8 cellular contexts compared by ENCODE assay signal in the genomic region with DNA sequence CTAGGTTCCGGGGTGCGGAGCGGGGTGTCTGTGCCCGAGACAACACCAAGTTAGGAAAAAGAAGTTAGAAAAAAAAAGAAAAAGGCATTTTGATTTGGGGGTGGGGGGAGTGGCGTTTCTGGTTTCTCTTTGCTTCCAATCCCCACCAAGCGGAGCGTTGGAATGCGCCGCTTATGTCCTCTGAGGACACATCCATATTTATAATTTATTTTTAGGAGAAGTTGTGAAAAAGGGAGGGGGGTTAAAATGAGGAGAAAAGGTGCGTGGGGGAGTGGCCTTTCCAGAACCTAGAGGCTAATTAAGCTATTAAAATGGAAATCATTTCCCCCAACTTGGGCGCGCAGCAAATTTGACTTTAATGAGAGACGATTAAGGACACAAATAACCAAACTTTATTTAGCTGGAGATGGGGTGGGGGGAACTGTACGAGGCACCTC.
DNase-seq lines count a peak whose midpoint lies in the region.

No MANE protein-coding gene starts in this region.

- no peak overlapping the region for H3K27ac Mint-ChIP-seq in T-helper 2 cell treated with Interferon-gamma antibody and Interleukin-4, amounts not matched to agents 5 μg/mL and 100 μg/mL, for 36 hours
- no peak overlapping the region for H3K27ac Mint-ChIP-seq in activated naive CD8-positive, alpha-beta T cell treated with anti-CD3 and anti-CD28 coated beads for 36 hours
- no peak overlapping the region for H3K27ac Mint-ChIP-seq in immature natural killer cell

- H3K36me3 ChIP-seq in stomach smooth muscle (ENCODE audit: control insufficient read depth in 2 of 2, insufficient read depth in 2 of 2, low read length in 2 of 2), result no peaks in the 10 kb centered on the region

- H3K9me3 ChIP-seq in stomach smooth muscle (ENCODE audit: control insufficient read depth in 2 of 2, low read length in 2 of 2), result no peaks in the 10 kb centered on the region

- H3K36me3 Mint-ChIP-seq in T-helper 2 cell treated with Interferon-gamma antibody and Interleukin-4, amounts not matched to agents 5 μg/mL and 100 μg/mL, for 36 hours (ENCODE audit: low read depth), result no peaks in the 10 kb centered on the region
- H3K36me3 Mint-ChIP-seq in activated naive CD8-positive, alpha-beta T cell treated with anti-CD3 and anti-CD28 coated beads for 36 hours, result no peaks in the 10 kb centered on the region
- no peaks in the 10 kb centered on the region for H3K36me3 Mint-ChIP-seq in immature natural killer cell

- H3K4me3 ChIP-seq in stomach smooth muscle (ENCODE audit: low read length in 2 of 2), result peak overlapping the region; percentile 81 to 87

- no peaks in the 10 kb centered on the region for H3K27me3 ChIP-seq in stomach smooth muscle (ENCODE audit: control insufficient read depth in 1 of 2, insufficient read depth in 2 of 2, low read length in 2 of 2)

- H3K27me3 Mint-ChIP-seq in T-helper 2 cell treated with Interferon-gamma antibody and Interleukin-4, amounts not matched to agents 5 μg/mL and 100 μg/mL, for 36 hours (ENCODE audit: low read depth), result peaks cover 44% of the 10 kb centered on the region
- H3K27me3 Mint-ChIP-seq in activated naive CD8-positive, alpha-beta T cell treated with anti-CD3 and anti-CD28 coated beads for 36 hours, result peaks cover 5% of the 10 kb centered on the region
- H3K27me3 Mint-ChIP-seq in immature natural killer cell (ENCODE audit: low read depth in 3 of 3), result peaks cover 8 to 20% (median 12%) of the 10 kb centered on the region in 3 donors

- no peaks in the 10 kb centered on the region for H3K9me3 Mint-ChIP-seq in T-helper 2 cell treated with Interferon-gamma antibody and Interleukin-4, amounts not matched to agents 5 μg/mL and 100 μg/mL, for 36 hours
- no peaks in the 10 kb centered on the region for H3K9me3 Mint-ChIP-seq in activated naive CD8-positive, alpha-beta T cell treated with anti-CD3 and anti-CD28 coated beads for 36 hours
- no peaks in the 10 kb centered on the region for H3K9me3 Mint-ChIP-seq in immature natural killer cell

- H3K27ac ChIP-seq in stomach smooth muscle (ENCODE audit: low read length), result peak overlapping the region; percentile 49

- no peak for DNase-seq in T-helper 2 cell treated with Interferon-gamma antibody and Interleukin-4, amounts not matched to agents 5 μg/mL and 100 μg/mL, for 36 hours (ENCODE audit: low spot score)
- no peak for DNase-seq in T-helper 2 cell
- no peak for DNase-seq in activated naive CD8-positive, alpha-beta T cell treated with anti-CD3 and anti-CD28 coated beads for 36 hours
- no peak for DNase-seq in immature natural killer cell
- no peak for DNase-seq in DMS79 (lab: John Stamatoyannopoulos, UW)
- no peak for DNase-seq in NCI-H1694 treated with DMSO at 0.1 percent for 48 hours (lab: John Stamatoyannopoulos, UW)
- no peak for DNase-seq in activated CD8-positive, alpha-beta memory T cell treated with anti-CD3 and anti-CD28 coated beads, Interleukin-2, amount 50 U/mL, for 48 hours

- H3K4me1 Mint-ChIP-seq in T-helper 2 cell treated with Interferon-gamma antibody and Interleukin-4, amounts not matched to agents 5 μg/mL and 100 μg/mL, for 36 hours (ENCODE audit: low read depth), result peaks cover 9% of the 10 kb centered on the region
- peaks cover 18% of the 10 kb centered on the region for H3K4me1 Mint-ChIP-seq in activated naive CD8-positive, alpha-beta T cell treated with anti-CD3 and anti-CD28 coated beads for 36 hours
- peaks cover 18 to 20% of the 10 kb centered on the region in 2 donors for H3K4me1 Mint-ChIP-seq in immature natural killer cell

- H3K4me1 ChIP-seq in stomach smooth muscle (ENCODE audit: control insufficient read depth, insufficient read depth, low read length), result peaks cover 40% of the 10 kb centered on the region

- H3K4me3 Mint-ChIP-seq in T-helper 2 cell treated with Interferon-gamma antibody and Interleukin-4, amounts not matched to agents 5 μg/mL and 100 μg/mL, for 36 hours, result peak overlapping the region; percentile 71
- H3K4me3 Mint-ChIP-seq in activated naive CD8-positive, alpha-beta T cell treated with anti-CD3 and anti-CD28 coated beads for 36 hours, result peak overlapping the region; percentile 87
- H3K4me3 Mint-ChIP-seq in immature natural killer cell, result peak overlapping the region; percentile 66 to 82 (median 77)

- H3K9ac ChIP-seq in stomach smooth muscle (ENCODE audit: low read length in 2 of 2), result peak overlapping the region; percentile 72 to 84
